ENCODE assay signal across 12 cellular contexts in genomic region chr3:38121451-38121831, GRCh38.
"Had no signal": no experiment of that assay in that cellular context is flagged by ENCODE, and none has a peak within 500 bp of the region (broad histone marks: within the 10 kb centered on the region; RNA-seq: fewer than 3 reads in every experiment).

No MANE protein-coding gene starts in this region.

- H3K36me3 ChIP-seq: ovary had no signal

- H3K4me3 Mint-ChIP-seq: activated CD8-positive, alpha-beta T cell treated with anti-CD3 and anti-CD28 coated beads, Interleukin-2, amount 10 ng/mL, durations not matched to agents 7 days and 5 days; neural crest cell; stimulated activated effector memory CD8-positive, alpha-beta T cell treated with anti-CD3 and anti-CD28 coated beads, Interleukin-12 subunit alpha, Interleukin-12 subunit beta, amount 100 ng/mL, for 72 hours had no signal

- ATAC-seq: activated CD8-positive, alpha-beta T cell treated with anti-CD3 and anti-CD28 coated beads, Interleukin-2, amount 10 ng/mL, durations not matched to agents 7 days and 5 days; gastroesophageal sphincter; stimulated activated effector memory CD8-positive, alpha-beta T cell treated with anti-CD3 and anti-CD28 coated beads, Interleukin-12 subunit alpha, Interleukin-12 subunit beta, amount 100 ng/mL, for 72 hours had no signal

- H3K9me3 Mint-ChIP-seq: neural crest cell; stimulated activated effector memory CD8-positive, alpha-beta T cell treated with anti-CD3 and anti-CD28 coated beads, Interleukin-12 subunit alpha, Interleukin-12 subunit beta, amount 100 ng/mL, for 72 hours had no signal

- H3K27me3 ChIP-seq: gastroesophageal sphincter, ovary, thyroid gland had no signal

- H3K27ac ChIP-seq: ovary, thyroid gland had no signal

- H3K4me1 Mint-ChIP-seq: neural crest cell had no signal

- H3K4me3 ChIP-seq: gastroesophageal sphincter, lung, ovary, thyroid gland had no signal

- H3K4me1 ChIP-seq: gastroesophageal sphincter, thyroid gland had no signal

- H3K9me3 ChIP-seq: gastroesophageal sphincter, ovary, thyroid gland had no signal

- DNase-seq: activated CD4-positive, alpha-beta T cell treated with anti-CD3 and anti-CD28 coated beads for 48 hours; activated CD8-positive, alpha-beta T cell treated with anti-CD3 and anti-CD28 coated beads, Interleukin-2, amount 10 ng/mL, durations not matched to agents 7 days and 5 days; activated naive CD4-positive, alpha-beta T cell treated with anti-CD3 and anti-CD28 coated beads, Interleukin-2, amount 50 U/mL, for 16 hours; amniotic stem cell; midbrain; T-helper 2 cell; thyroid gland had no signal
